In genomic region chr21:41367598-41368360, GRCh38 we compare ENCODE assay signal across 9 cellular contexts. TPM values are rescaled to one million over a fixed set of nuclear protein-coding genes. Genes with fewer than 3 reads are reported as not detected.
DNase-seq lines count a peak whose midpoint lies in the region; ATAC-seq and TF ChIP-seq lines count a peak whose summit lies in the region.
"Had no signal": no experiment of that assay in that cellular context is flagged by ENCODE, and none has a peak within 500 bp of the region (broad histone marks: within the 10 kb centered on the region; RNA-seq: fewer than 3 reads in every experiment).

No MANE protein-coding gene starts in this region.

- peak; percentile 42 for DNase-seq in NCI-H82 (lab: John Stamatoyannopoulos, UW)
- no peak for DNase-seq in NCI-H82 treated with DMSO at 0.1 percent for 48 hours (lab: John Stamatoyannopoulos, UW; ENCODE audit: unreplicated experiment)
- DNase-seq in neural crest cell (ENCODE audit: low read depth, low spot score), result no peak
- no peak for DNase-seq in NCI-H1694 treated with DMSO at 0.1 percent for 48 hours (lab: John Stamatoyannopoulos, UW)
- no peak for DNase-seq in NCI-H187 (lab: John Stamatoyannopoulos, UW)
- DNase-seq in DMS53 treated with DMSO at 0.1 percent for 48 hours (lab: John Stamatoyannopoulos, UW; ENCODE audit: unreplicated experiment), result no peak

- peak overlapping the region; percentile 6 for H3K27ac Mint-ChIP-seq in neural crest cell (ENCODE audit: unreplicated experiment)

- peaks cover 5% of the 10 kb centered on the region for H3K4me1 Mint-ChIP-seq in neural crest cell

- ATAC-seq in GM21526 (IDR thresholded peaks at IDR 0.05; ENCODE audit: low FRiP score, unreplicated experiment), result peak; percentile 69
- peak; percentile 61 for ATAC-seq in HG03571 (IDR thresholded peaks at IDR 0.05; ENCODE audit: unreplicated experiment)

- no peak overlapping the region for H3K4me3 Mint-ChIP-seq in neural crest cell

- no peak for TF ChIP-seq CTCF in neural crest cell (conservative IDR thresholded peaks at IDR 0.05)

- no peaks in the 10 kb centered on the region for H3K36me3 Mint-ChIP-seq in neural crest cell (ENCODE audit: low read depth)

- H3K27me3 Mint-ChIP-seq in neural crest cell (ENCODE audit: low read depth), result peaks cover 3% of the 10 kb centered on the region

- H3K9me3 Mint-ChIP-seq in neural crest cell, result peaks cover 2% of the 10 kb centered on the region

RNA-seq across cellular contexts. Expression of gene MX2, which starts 6.0 kb away (rescaled TPM):
- not detected in 2 replicates for total RNA-seq in neural crest cell

RNA-seq across cellular contexts. Expression of gene FAM3B, which starts 51.2 kb away (rescaled TPM):
- total RNA-seq in neural crest cell, result 0.23 TPM in 1 of 2 replicates, not detected in the other
- total RNA-seq: fibroblast of villous mesenchyme had no signal

RNA-seq across cellular contexts. Expression of gene MX1, which starts 58.3 kb away (rescaled TPM):
- 2.4 and 3.3 TPM in 2 replicates for total RNA-seq in neural crest cell
